36 cellular contexts compared by ENCODE assay signal in the genomic region with DNA sequence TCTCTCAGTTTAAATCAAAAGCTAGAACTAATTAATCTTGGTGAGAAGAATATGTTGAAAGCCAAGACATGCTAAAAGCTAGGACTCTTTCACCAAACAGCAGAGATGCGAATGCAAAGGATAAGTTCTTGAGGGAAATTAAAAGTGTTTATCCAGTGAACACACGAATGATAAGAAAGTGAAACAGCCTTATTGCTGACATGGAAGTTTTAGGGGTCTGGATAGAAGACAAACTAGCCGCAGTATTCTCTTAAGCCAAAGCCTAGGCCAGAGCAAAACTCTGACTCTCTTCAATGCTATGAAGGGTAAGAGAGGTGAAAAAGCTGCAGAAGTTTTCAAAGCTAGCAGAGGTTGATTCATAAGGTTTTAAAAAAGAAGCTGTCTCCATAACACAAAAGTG.
"Had no signal": no experiment of that assay in that cellular context is flagged by ENCODE, and none has a peak within 500 bp of the region (broad histone marks: within the 10 kb centered on the region; RNA-seq: fewer than 3 reads in every experiment).

No MANE protein-coding gene starts in this region.

- H3K27ac ChIP-seq: ascending aorta, cardiac muscle cell, VCaP had no signal

- H3K4me1 Mint-ChIP-seq: activated B cell treated with CpG ODN at 0.5 μM for 24 hours; activated CD4-positive, alpha-beta T cell treated with anti-CD3 and anti-CD28 coated beads, Interleukin-2, amount 10 ng/mL, durations not matched to agents 24 days and 14 days; activated naive CD4-positive, alpha-beta T cell treated with anti-CD3 and anti-CD28 coated beads, Interleukin-2, amount 10 ng/mL, durations not matched to agents 7 days and 5 days; activated naive CD4-positive, alpha-beta T cell treated with anti-CD3 and anti-CD28 coated beads, Interleukin-2, amount 50 U/mL, for 24 hours; activated naive CD8-positive, alpha-beta T cell treated with anti-CD3 and anti-CD28 coated beads, Interleukin-2, amount 10 ng/mL, durations not matched to agents 7 days and 5 days; activated naive CD8-positive, alpha-beta T cell treated with anti-CD3 and anti-CD28 coated beads, Interleukin-2, amount 50 U/mL, for 24 hours; brain; central memory CD8-positive, alpha-beta T cell had no signal

- H3K9me3 ChIP-seq: ascending aorta had no signal

- H3K4me3 Mint-ChIP-seq: activated B cell treated with CpG ODN at 0.5 μM for 24 hours; activated CD4-positive, alpha-beta memory T cell treated with anti-CD3 and anti-CD28 coated beads for 36 hours; activated CD4-positive, alpha-beta T cell treated with anti-CD3 and anti-CD28 coated beads, Interleukin-2, amount 10 ng/mL, durations not matched to agents 24 days and 14 days; activated CD8-positive, alpha-beta T cell treated with anti-CD3 and anti-CD28 coated beads for 36 hours; activated naive CD4-positive, alpha-beta T cell treated with anti-CD3 and anti-CD28 coated beads, Interleukin-2, amount 10 ng/mL, durations not matched to agents 7 days and 5 days; activated naive CD4-positive, alpha-beta T cell treated with anti-CD3 and anti-CD28 coated beads, Interleukin-2, amount 50 U/mL, for 24 hours; activated naive CD8-positive, alpha-beta T cell; activated naive CD8-positive, alpha-beta T cell treated with anti-CD3 and anti-CD28 coated beads, Interleukin-2, amount 10 ng/mL, durations not matched to agents 7 days and 5 days; activated naive CD8-positive, alpha-beta T cell treated with anti-CD3 and anti-CD28 coated beads, Interleukin-2, amount 50 U/mL, for 24 hours; activated T-cell treated with anti-CD3 and anti-CD28 coated beads, Interleukin-2, amount 50 U/mL, for 4 hours; brain; central memory CD8-positive, alpha-beta T cell; T-helper 1 cell treated with Interleukin-12 subunit alpha and Interleukin-12 subunit beta and Interleukin-4 antibody, amounts not matched to agents 30 μg/mL and 1 μg/mL, for 36 hours; T-helper 2 cell treated with Interferon-gamma antibody and Interleukin-4, amounts not matched to agents 5 μg/mL and 100 μg/mL, for 36 hours had no signal

- H3K36me3 ChIP-seq: ascending aorta, cardiac muscle cell had no signal

- H3K9me3 Mint-ChIP-seq: activated B cell treated with CpG ODN at 0.5 μM for 24 hours; activated CD4-positive, alpha-beta memory T cell treated with anti-CD3 and anti-CD28 coated beads for 36 hours; activated CD4-positive, alpha-beta T cell treated with anti-CD3 and anti-CD28 coated beads, Interleukin-2, amount 10 ng/mL, durations not matched to agents 24 days and 14 days; activated CD8-positive, alpha-beta T cell treated with anti-CD3 and anti-CD28 coated beads for 36 hours; activated naive CD4-positive, alpha-beta T cell treated with anti-CD3 and anti-CD28 coated beads, Interleukin-2, amount 10 ng/mL, durations not matched to agents 7 days and 5 days; activated naive CD4-positive, alpha-beta T cell treated with anti-CD3 and anti-CD28 coated beads, Interleukin-2, amount 50 U/mL, for 24 hours; activated naive CD8-positive, alpha-beta T cell treated with anti-CD3 and anti-CD28 coated beads, Interleukin-2, amount 10 ng/mL, durations not matched to agents 7 days and 5 days; activated naive CD8-positive, alpha-beta T cell treated with anti-CD3 and anti-CD28 coated beads, Interleukin-2, amount 50 U/mL, for 24 hours; activated T-cell treated with anti-CD3 and anti-CD28 coated beads, Interleukin-2, amount 50 U/mL, for 4 hours; activated T-helper 2 cell treated with anti-CD3 and anti-CD28 coated beads, Interferon-gamma antibody, Interleukin-2, Interleukin-4, amounts not matched to agents 10 μg/mL and 5 μg/mL and 100 μg/mL, durations not matched to agents 14 hours and 24 hours and 36 hours; central memory CD8-positive, alpha-beta T cell; T-helper 1 cell treated with Interleukin-12 subunit alpha and Interleukin-12 subunit beta and Interleukin-4 antibody, amounts not matched to agents 30 μg/mL and 1 μg/mL, for 36 hours; T-helper 2 cell treated with Interferon-gamma antibody and Interleukin-4, amounts not matched to agents 5 μg/mL and 100 μg/mL, for 36 hours had no signal

- H3K27me3 ChIP-seq: ascending aorta, cardiac muscle cell had no signal

- ATAC-seq: activated CD8-positive, alpha-beta T cell treated with anti-CD3 and anti-CD28 coated beads for 36 hours; activated naive CD8-positive, alpha-beta T cell treated with anti-CD3 and anti-CD28 coated beads, Interleukin-2, amount 50 U/mL, for 24 hours; activated T-cell treated with anti-CD3 and anti-CD28 coated beads, Interleukin-2, amount 50 U/mL, for 4 hours had no signal

- H3K4me1 ChIP-seq: ascending aorta had no signal

- H3K27ac Mint-ChIP-seq: activated B cell treated with CpG ODN at 0.5 μM for 24 hours; activated CD4-positive, alpha-beta memory T cell treated with anti-CD3 and anti-CD28 coated beads for 36 hours; activated CD4-positive, alpha-beta T cell treated with anti-CD3 and anti-CD28 coated beads, Interleukin-2, amount 10 ng/mL, durations not matched to agents 24 days and 14 days; activated CD8-positive, alpha-beta T cell treated with anti-CD3 and anti-CD28 coated beads for 36 hours; activated naive CD4-positive, alpha-beta T cell treated with anti-CD3 and anti-CD28 coated beads, Interleukin-2, amount 10 ng/mL, durations not matched to agents 7 days and 5 days; activated naive CD4-positive, alpha-beta T cell treated with anti-CD3 and anti-CD28 coated beads, Interleukin-2, amount 50 U/mL, for 24 hours; activated naive CD8-positive, alpha-beta T cell; activated naive CD8-positive, alpha-beta T cell treated with anti-CD3 and anti-CD28 coated beads, Interleukin-2, amount 10 ng/mL, durations not matched to agents 7 days and 5 days; activated naive CD8-positive, alpha-beta T cell treated with anti-CD3 and anti-CD28 coated beads, Interleukin-2, amount 50 U/mL, for 24 hours; activated T-helper 2 cell treated with anti-CD3 and anti-CD28 coated beads, Interferon-gamma antibody, Interleukin-2, Interleukin-4, amounts not matched to agents 10 μg/mL and 5 μg/mL and 100 μg/mL, durations not matched to agents 14 hours and 24 hours and 36 hours; brain; T-helper 1 cell treated with Interleukin-12 subunit alpha and Interleukin-12 subunit beta and Interleukin-4 antibody, amounts not matched to agents 30 μg/mL and 1 μg/mL, for 36 hours; T-helper 2 cell treated with Interferon-gamma antibody and Interleukin-4, amounts not matched to agents 5 μg/mL and 100 μg/mL, for 36 hours had no signal

- H3K27me3 Mint-ChIP-seq: activated B cell treated with CpG ODN at 0.5 μM for 24 hours; activated CD4-positive, alpha-beta memory T cell treated with anti-CD3 and anti-CD28 coated beads for 36 hours; activated CD4-positive, alpha-beta T cell treated with anti-CD3 and anti-CD28 coated beads, Interleukin-2, amount 10 ng/mL, durations not matched to agents 24 days and 14 days; activated CD8-positive, alpha-beta T cell treated with anti-CD3 and anti-CD28 coated beads for 36 hours; activated naive CD4-positive, alpha-beta T cell treated with anti-CD3 and anti-CD28 coated beads, Interleukin-2, amount 10 ng/mL, durations not matched to agents 7 days and 5 days; activated naive CD8-positive, alpha-beta T cell treated with anti-CD3 and anti-CD28 coated beads, Interleukin-2, amount 50 U/mL, for 24 hours; brain; central memory CD8-positive, alpha-beta T cell had no signal

- H3K4me3 ChIP-seq: ascending aorta, cardiac muscle cell had no signal

- DNase-seq: activated B cell treated with CpG ODN at 0.5 μM for 24 hours; activated CD4-positive, alpha-beta memory T cell treated with anti-CD3 and anti-CD28 coated beads for 36 hours; activated CD4-positive, alpha-beta T cell treated with anti-CD3 and anti-CD28 coated beads for 4 hours; activated CD4-positive, alpha-beta T cell treated with anti-CD3 and anti-CD28 coated beads, Interleukin-2, amount 10 ng/mL, durations not matched to agents 24 days and 14 days; activated CD4-positive, alpha-beta T cell treated with anti-CD3 and anti-CD28 coated beads, Interleukin-2, amount 50 U/mL, for 1 hour; activated CD4-positive, alpha-beta T cell treated with anti-CD3 and anti-CD28 coated beads, Interleukin-2, amount 50 U/mL, for 4 hours; activated CD4-positive, CD25-positive, alpha-beta regulatory T cell treated with anti-CD3 and anti-CD28 coated beads, Interleukin-2, amount 50 U/mL, for 72 hours; activated CD8-positive, alpha-beta memory T cell treated with anti-CD3 and anti-CD28 coated beads, Interleukin-2, amount 50 U/mL, for 4 hours; activated CD8-positive, alpha-beta T cell treated with anti-CD3 and anti-CD28 coated beads for 36 hours; activated effector memory CD4-positive, alpha-beta T cell treated with Interleukin-2 at 50 U/mL for 16 hours; activated gamma-delta T cell; activated naive CD4-positive, alpha-beta T cell treated with anti-CD3 and anti-CD28 coated beads, Interleukin-2, amount 10 ng/mL, durations not matched to agents 7 days and 5 days; activated naive CD4-positive, alpha-beta T cell treated with Interleukin-2 at 50 U/mL for 16 hours; activated naive CD8-positive, alpha-beta T cell treated with anti-CD3 and anti-CD28 coated beads, Interleukin-2, amount 10 ng/mL, durations not matched to agents 7 days and 5 days; activated naive CD8-positive, alpha-beta T cell treated with anti-CD3 and anti-CD28 coated beads, Interleukin-2, amount 50 U/mL, for 24 hours; activated T-cell treated with anti-CD3 and anti-CD28 coated beads for 4 hours; activated T-cell treated with anti-CD3 and anti-CD28 coated beads, Interleukin-2, amount 50 U/mL, for 1 hour; activated T-cell treated with anti-CD3 and anti-CD28 coated beads, Interleukin-2, amount 50 U/mL, for 4 hours; amygdala; anterior cingulate cortex; caudate nucleus; cerebellar nuclear complex; T-helper 2 cell; T-helper 9 cell had no signal

- FAIRE-seq: bronchial epithelial cell, TTC549 had no signal

- H3K36me3 Mint-ChIP-seq: activated CD4-positive, alpha-beta memory T cell treated with anti-CD3 and anti-CD28 coated beads for 36 hours; activated naive CD4-positive, alpha-beta T cell treated with anti-CD3 and anti-CD28 coated beads, Interleukin-2, amount 10 ng/mL, durations not matched to agents 7 days and 5 days; activated naive CD4-positive, alpha-beta T cell treated with anti-CD3 and anti-CD28 coated beads, Interleukin-2, amount 50 U/mL, for 24 hours; activated naive CD8-positive, alpha-beta T cell; activated naive CD8-positive, alpha-beta T cell treated with anti-CD3 and anti-CD28 coated beads, Interleukin-2, amount 10 ng/mL, durations not matched to agents 7 days and 5 days; brain had no signal
